In the genomic region with DNA sequence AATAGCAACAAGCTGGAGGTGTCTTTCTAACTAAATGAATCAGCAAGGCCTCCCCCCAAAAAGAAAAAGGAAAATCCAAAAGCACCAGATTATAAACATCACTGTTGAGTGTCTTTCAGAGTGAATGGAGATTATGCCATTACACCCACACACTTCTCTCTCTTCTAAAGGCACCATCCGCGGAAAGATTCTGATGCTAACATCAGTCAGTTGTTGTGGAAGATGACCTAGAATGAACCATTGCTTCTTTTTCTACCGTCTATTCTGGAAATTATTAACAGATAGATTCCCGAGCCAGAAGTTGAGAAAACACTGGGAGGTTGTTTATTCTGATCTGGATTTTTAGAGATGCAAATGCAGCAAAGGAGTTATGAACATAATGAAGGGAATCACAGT, we compare ENCODE assay signal across 17 cellular contexts.
"Had no signal": no experiment of that assay in that cellular context is flagged by ENCODE, and none has a peak within 500 bp of the region (broad histone marks: within the 10 kb centered on the region; RNA-seq: fewer than 3 reads in every experiment).

No MANE protein-coding gene starts in this region.

- H3K4me3 Mint-ChIP-seq: dendritic cell treated with granulocyte-macrophage colony-stimulating factor and Interleukin-4, amounts not matched to agents 40 ng/mL and 50 ng/mL, for 4 days; effector memory CD8-positive, alpha-beta T cell; natural killer cell treated with Interleukin-12 subunit alpha and Interleukin-12 subunit beta and Interleukin-15 and Interleukin-18, amount 100 ng/mL, for 72 hours; neural progenitor cell had no signal

- DNase-seq: effector memory CD8-positive, alpha-beta T cell; glutamatergic neuron; left ventricle myocardium inferior; mesenchymal stem cell; midbrain; nucleus accumbens; ovary; right cardiac atrium; stimulated activated CD4-positive, alpha-beta T cell treated with anti-CD3 and anti-CD28 coated beads, Interleukin-2, amount 100 ng/mL, for 48 hours; stimulated activated naive CD4-positive, alpha-beta T cell treated with Interleukin-2 at 50 U/mL for 16 hours; trophoblast cell had no signal

- H3K4me1 Mint-ChIP-seq: neural progenitor cell had no signal

- H3K9me3 Mint-ChIP-seq: dendritic cell treated with granulocyte-macrophage colony-stimulating factor and Interleukin-4, amounts not matched to agents 40 ng/mL and 50 ng/mL, for 4 days; effector memory CD8-positive, alpha-beta T cell; natural killer cell treated with Interleukin-12 subunit alpha and Interleukin-12 subunit beta and Interleukin-15 and Interleukin-18, amount 100 ng/mL, for 72 hours; neural progenitor cell had no signal

- H3K9me3 ChIP-seq: gastroesophageal sphincter, ovary had no signal

- H3K4me1 ChIP-seq: gastroesophageal sphincter, left ventricle myocardium inferior, neural progenitor cell had no signal

- H3K36me3 ChIP-seq: gastroesophageal sphincter, left ventricle myocardium inferior, neural progenitor cell, ovary had no signal

- ATAC-seq: effector memory CD8-positive, alpha-beta T cell; gastroesophageal sphincter; natural killer cell treated with Interleukin-12 subunit alpha and Interleukin-12 subunit beta and Interleukin-15 and Interleukin-18, amount 100 ng/mL, for 72 hours; right cardiac atrium had no signal

- H3K27ac Mint-ChIP-seq: dendritic cell treated with granulocyte-macrophage colony-stimulating factor and Interleukin-4, amounts not matched to agents 40 ng/mL and 50 ng/mL, for 4 days; effector memory CD8-positive, alpha-beta T cell; natural killer cell treated with Interleukin-12 subunit alpha and Interleukin-12 subunit beta and Interleukin-15 and Interleukin-18, amount 100 ng/mL, for 72 hours; neural progenitor cell had no signal

- H3K27me3 ChIP-seq: gastroesophageal sphincter, neural progenitor cell, ovary had no signal

- H3K9ac ChIP-seq: neural progenitor cell had no signal

- H3K27ac ChIP-seq: gastroesophageal sphincter, left ventricle myocardium inferior, neural progenitor cell, ovary had no signal

- H3K36me3 Mint-ChIP-seq: natural killer cell treated with Interleukin-12 subunit alpha and Interleukin-12 subunit beta and Interleukin-15 and Interleukin-18, amount 100 ng/mL, for 72 hours; neural progenitor cell had no signal

- H3K4me3 ChIP-seq: gastroesophageal sphincter, left ventricle myocardium inferior, lung, neural progenitor cell, ovary, smooth muscle cell had no signal
